In the genomic region with DNA sequence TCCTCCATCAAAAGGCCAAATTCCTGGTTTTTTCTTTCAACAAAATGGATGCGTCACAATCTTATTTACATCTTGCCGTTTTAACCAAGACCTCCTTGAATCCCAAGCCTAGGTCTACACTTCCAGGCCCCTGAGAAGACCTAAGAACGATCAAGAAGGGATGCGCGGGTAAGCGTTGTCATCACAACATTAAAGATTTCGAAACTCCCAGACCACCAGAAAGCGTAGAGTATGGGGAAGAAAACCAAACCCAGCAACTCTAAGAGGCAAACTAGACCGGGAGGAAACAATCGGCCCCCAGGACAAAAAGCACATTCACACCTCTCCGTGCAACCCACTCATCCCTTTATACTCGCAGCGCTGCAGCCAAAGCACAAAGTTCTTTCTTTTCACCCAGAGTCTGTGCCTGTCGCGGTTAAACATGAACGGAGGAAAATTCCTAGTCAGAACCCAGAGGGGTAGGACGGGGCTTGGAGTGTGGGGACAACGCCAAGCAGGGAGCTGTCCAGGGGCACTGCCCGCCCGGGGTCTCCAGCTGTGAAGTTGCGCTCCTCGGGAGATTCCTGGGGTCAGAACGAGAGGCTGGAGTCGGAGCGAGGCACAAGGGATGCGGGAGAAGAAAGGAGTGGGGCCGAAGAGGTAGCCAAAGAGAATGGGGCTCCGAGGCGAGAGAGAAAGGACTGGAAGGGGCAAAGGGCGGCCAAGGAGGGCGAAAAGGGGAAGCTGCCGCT, we compare ENCODE assay signal across 8 cellular contexts. TPM values are rescaled to one million over a fixed set of nuclear protein-coding genes. Genes with fewer than 3 reads are reported as not detected.
A peak's percentile ranks its signal among the peaks of the same experiment; 100 is the strongest.
DNase-seq lines count a peak whose midpoint lies in the region; ATAC-seq and TF ChIP-seq lines count a peak whose summit lies in the region.

No MANE protein-coding gene starts in this region.

- H3K4me3 ChIP-seq in BLaER1 (peak overlapping the region; percentile 95), RWPE2 (ENCODE audit: severe bottlenecking) (peak overlapping the region; percentile 68), mucosa of descending colon (peak overlapping the region; percentile 82)

- peak overlapping the region; percentile 98 for H3K27ac Mint-ChIP-seq in effector memory CD8-positive, alpha-beta T cell

- H3K36me3 ChIP-seq in BLaER1, result peaks cover 17% of the 10 kb centered on the region
- peaks cover 33% of the 10 kb centered on the region for H3K36me3 ChIP-seq in RWPE2 (ENCODE audit: low read depth)
- no peaks in the 10 kb centered on the region for H3K36me3 ChIP-seq in mucosa of descending colon (ENCODE audit: low read depth)

- H3K9me3 Mint-ChIP-seq in effector memory CD8-positive, alpha-beta T cell, result no peaks in the 10 kb centered on the region

- no peaks in the 10 kb centered on the region for H3K27me3 Mint-ChIP-seq in effector memory CD8-positive, alpha-beta T cell

- peak overlapping the region; percentile 93 for H3K27ac ChIP-seq in BLaER1
- peak overlapping the region; percentile 91 for H3K27ac ChIP-seq in RWPE2 (ENCODE audit: poor library complexity, severe bottlenecking)

- H3K9me3 ChIP-seq in BLaER1, result no peaks in the 10 kb centered on the region
- no peaks in the 10 kb centered on the region for H3K9me3 ChIP-seq in RWPE2 (ENCODE audit: severe bottlenecking)
- no peaks in the 10 kb centered on the region for H3K9me3 ChIP-seq in mucosa of descending colon

- peaks cover 55% of the 10 kb centered on the region for H4K20me1 ChIP-seq in BLaER1

- DNase-seq in RWPE2 (ENCODE audit: low spot score), result no peak
- DNase-seq in effector memory CD8-positive, alpha-beta T cell, result no peak
- DNase-seq in mucosa of descending colon, result peak in 1 of 3 donors; percentile 57
- DNase-seq in Ammon's horn (ENCODE audit: low spot score), result no peak
- DNase-seq in NCI-H1694 (lab: John Stamatoyannopoulos, UW), result no peak

- peaks cover 43% of the 10 kb centered on the region for H3K36me3 Mint-ChIP-seq in effector memory CD8-positive, alpha-beta T cell (ENCODE audit: insufficient read depth)

- H3K4me1 ChIP-seq in BLaER1 (peaks cover 50% of the 10 kb centered on the region), RWPE2 (ENCODE audit: insufficient read depth, poor library complexity, severe bottlenecking) (peaks cover 46% of the 10 kb centered on the region), mucosa of descending colon (ENCODE audit: low read depth) (peaks cover 40% of the 10 kb centered on the region)

- peaks cover 32 to 42% of the 10 kb centered on the region in 2 donors for H3K4me1 Mint-ChIP-seq in effector memory CD8-positive, alpha-beta T cell (ENCODE audit: low read depth in 2 of 2)

- H3K27me3 ChIP-seq in BLaER1 (no peaks in the 10 kb centered on the region), RWPE2 (ENCODE audit: insufficient read depth, poor library complexity, severe bottlenecking) (no peaks in the 10 kb centered on the region)

- peak overlapping the region; percentile 98 to 99 for H3K4me3 Mint-ChIP-seq in effector memory CD8-positive, alpha-beta T cell

- ATAC-seq in GM21528 (IDR thresholded peaks at IDR 0.05; ENCODE audit: low FRiP score, unreplicated experiment) (peak; percentile 11), RWPE2 (ENCODE audit: low read depth) (peak; percentile 1), mucosa of descending colon (peak; percentile 2), GM21737 (IDR thresholded peaks at IDR 0.05; ENCODE audit: unreplicated experiment) (no peak)
- ATAC-seq in effector memory CD8-positive, alpha-beta T cell (replicated peaks), result no peak

- H3K9ac ChIP-seq in BLaER1, result peak overlapping the region; percentile 96

- TF ChIP-seq CTCF in RWPE2 (IDR thresholded peaks at IDR 0.05; ENCODE audit: poor library complexity, severe bottlenecking) (no peak), mucosa of descending colon (IDR thresholded peaks at IDR 0.05) (no peak)

- intact Hi-C loops in mucosa of descending colon (cut with DNase I, micrococcal nuclease), result loop anchor here in 1 of 2 donors (10.0 kb wide), 1 partner anchor 265 kb away; a partner anchor contains a TSS

- H3K4me2 ChIP-seq in BLaER1, result peak overlapping the region; percentile 95

RNA-seq across cellular contexts. Expression of a gene that starts 0.7 kb away (rescaled TPM):
- total RNA-seq in mucosa of descending colon, result 10 to 100 TPM; 32.1 to 40.1 (median 32.5) TPM

RNA-seq across cellular contexts. Expression of a gene that starts 22.9 kb away (rescaled TPM):
- total RNA-seq in mucosa of descending colon, result 10 to 100 TPM in 1 of 3 donors, 1 to 10 TPM in 2; 2.3 to 87.3 (median 8.3) TPM

RNA-seq across cellular contexts. Expression of a gene that starts 37.3 kb away (rescaled TPM):
- under 1 TPM in 1 of 3 donors, not detected in 2; 0.25 TPM for total RNA-seq in mucosa of descending colon

Comparison
In these comparisons a context has a peak if more than half of its experiments do, and no peak if none do; other contexts are left out.
1. ATAC-seq: peak in GM21528 (single experiment), RWPE2 (single experiment) and mucosa of descending colon (single experiment); none in effector memory CD8-positive, alpha-beta T cell (single experiment) and GM21737 (single experiment).
2. Peak in every context shown above with its lines, with median percentiles within 50 percentile points of each other: H3K4me3 ChIP-seq.